ENCODE assay signal across 8 cellular contexts in the genomic region with DNA sequence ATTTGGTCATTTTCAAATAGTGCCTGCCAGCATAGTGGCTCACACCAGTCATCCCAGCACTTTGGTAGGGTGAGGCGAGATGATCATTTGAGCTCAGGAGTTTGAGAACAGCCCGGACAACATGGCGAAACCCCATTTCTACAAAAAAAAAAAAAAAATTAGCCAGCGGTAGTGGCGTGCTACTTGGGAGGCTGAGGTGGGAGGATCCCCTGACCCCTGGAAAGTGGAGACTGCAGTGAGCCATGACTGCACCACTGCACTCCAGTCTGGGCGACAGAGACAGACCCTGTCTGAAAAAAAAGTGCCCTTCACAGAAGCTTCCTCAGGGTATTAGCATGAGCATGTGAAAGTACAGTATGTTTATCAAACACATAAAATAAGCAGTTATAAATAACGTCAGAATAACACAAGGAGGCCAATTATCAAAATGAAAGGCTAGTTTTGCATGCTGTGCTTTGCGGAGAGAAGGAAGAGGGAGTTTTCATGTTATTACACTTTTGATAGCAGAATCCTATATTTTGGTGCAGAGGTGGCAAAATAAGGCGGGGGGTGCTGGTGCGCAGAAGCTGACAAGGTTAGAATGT. TPM values are rescaled to one million over a fixed set of nuclear protein-coding genes. Genes with fewer than 3 reads are reported as not detected.
DNase-seq lines count a peak whose midpoint lies in the region; ATAC-seq, FAIRE-seq and TF ChIP-seq lines count a peak whose summit lies in the region.

No MANE protein-coding gene starts in this region.

- peak overlapping the region; percentile 77 for H3K9ac ChIP-seq in HepG2 (ENCODE audit: insufficient read depth, low read depth, low read length)

- H3K36me3 ChIP-seq in adrenal gland (replicated peaks in 1 of 2) (peaks cover 0 to 19% of the 10 kb centered on the region in 2 donors), HepG2 (replicated peaks in 1 of 2; ENCODE audit: control insufficient read depth in 1 of 2, insufficient read depth in 2 of 2, low read length in 2 of 2) (peaks cover 8 to 20% of the 10 kb centered on the region in 2 experiments), upper lobe of left lung (peaks cover 0 to 24% (median 12%) of the 10 kb centered on the region in 4 donors)

- H3K4me3 ChIP-seq in adrenal gland, result peak overlapping the region in 2 of 4 donors; percentile 21 to 56
- peak overlapping the region; percentile 47 to 72 (median 69) for H3K4me3 ChIP-seq in HepG2 (replicated peaks in 1 of 3; ENCODE audit: insufficient read depth in 1 of 3, low read depth in 2 of 3, low read length in 3 of 3)
- peak overlapping the region; percentile 35 to 97 (median 78) for H3K4me3 ChIP-seq in upper lobe of left lung

- in situ Hi-C loops in HepG2 (cut with HindIII; ENCODE audit: extremely low pct_ligation_motif_present, low pct_unique_long_range_greater_than_20kb), result no loop called here

- ATAC-seq in HepG2 (no peak), upper lobe of left lung (ENCODE audit: low FRiP score in 2 of 2) (no peak)
- ATAC-seq in activated CD4-positive, CD25-positive, alpha-beta regulatory T cell treated with anti-CD3 and anti-CD28 coated beads, Interleukin-2, amount 50 U/mL, for 24 hours, result no peak

- H3K4me1 Mint-ChIP-seq in activated naive CD4-positive, alpha-beta T cell treated with anti-CD3 and anti-CD28 coated beads, Interleukin-2, amount 10 ng/mL, durations not matched to agents 7 days and 5 days, result peaks cover 58% of the 10 kb centered on the region

- H3K27me3 ChIP-seq in adrenal gland (no peaks in the 10 kb centered on the region), HepG2 (ENCODE audit: control insufficient read depth in 1 of 2, insufficient read depth in 2 of 2, low read length in 2 of 2) (no peaks in the 10 kb centered on the region; a peak in 1 of 5 replicates), upper lobe of left lung (no peaks in the 10 kb centered on the region)

- H3K4me2 ChIP-seq in HepG2 (ENCODE audit: low read depth, low read length), result peak overlapping the region; percentile 95

- H4K20me1 ChIP-seq in HepG2 (ENCODE audit: insufficient read depth, low read length), result no peaks in the 10 kb centered on the region

- WGBS in adrenal gland, 4 donors, result 28 to 43% (median 30%) methylated on average over 10 of the region's 10 CpGs
- WGBS in HepG2 (ENCODE audit: low lambda C conversion rate), result 53% methylated on average over 10 of the region's 10 CpGs
- WGBS in upper lobe of left lung, 2 donors, result 43 to 44% methylated on average over 10 of the region's 10 CpGs

- peak overlapping the region; percentile 93 for H2AFZ ChIP-seq in HepG2 (ENCODE audit: low read length)

- TF ChIP-seq POLR2A in adrenal gland (IDR thresholded peaks at IDR 0.05), result no peak
- no peak for TF ChIP-seq POLR2A in HepG2 (IDR thresholded peaks at IDR 0.05; ENCODE audit: insufficient read depth in 1 of 2, low read depth in 2 of 2, low read length in 2 of 2)
- TF ChIP-seq POLR2A in upper lobe of left lung (IDR thresholded peaks at IDR 0.05), result no peak

- H3K9me3 Mint-ChIP-seq in activated naive CD4-positive, alpha-beta T cell treated with anti-CD3 and anti-CD28 coated beads, Interleukin-2, amount 10 ng/mL, durations not matched to agents 7 days and 5 days, result no peaks in the 10 kb centered on the region

- TF ChIP-seq CTCF in adrenal gland (IDR thresholded peaks at IDR 0.05), result peak in 1 of 6 experiments; percentile 11
- TF ChIP-seq CTCF in HepG2 (CRISPR knock-in tag; IDR thresholded peaks at IDR 0.05), result no peak
- no peak for TF ChIP-seq CTCF in upper lobe of left lung (IDR thresholded peaks at IDR 0.05)

- peak overlapping the region; percentile 94 for H3K27ac Mint-ChIP-seq in activated naive CD4-positive, alpha-beta T cell treated with anti-CD3 and anti-CD28 coated beads, Interleukin-2, amount 10 ng/mL, durations not matched to agents 7 days and 5 days

- POLR2A ChIA-PET in HepG2 (lab: Yijun Ruan, JAX), result interaction anchor here (1.0 to 2.7 kb wide), 6 partner anchors 18 to 1696 kb away, joined by 3 to 20 read pairs (median 4); a partner anchor contains a TSS

- H3K27ac ChIP-seq in adrenal gland (peak overlapping the region; percentile 8 to 92 (median 91)), HepG2 (ENCODE audit: extremely low read length, insufficient read depth, low read length) (peak overlapping the region; percentile 85), upper lobe of left lung (peak overlapping the region; percentile 86 to 93 (median 89))

- TF ChIP-seq EP300 in HepG2 (IDR thresholded peaks at IDR 0.05; ENCODE audit: low read depth in 2 of 2, low read length in 2 of 2) (no peak), HepG2 (CRISPR knock-in tag; IDR thresholded peaks at IDR 0.05; ENCODE audit: borderline replicate concordance) (no peak), upper lobe of left lung (IDR thresholded peaks at IDR 0.05) (no peak)

- CTCF ChIA-PET in activated naive CD4-positive, alpha-beta T cell treated with anti-CD3 and anti-CD28 coated beads, Interleukin-2, amount 10 ng/mL, durations not matched to agents 7 days and 5 days (lab: Charles Lee), result interaction anchor here (1.3 kb wide), 1 partner anchor 39 kb away, joined by 3 read pairs; a partner anchor contains a TSS
- CTCF ChIA-PET in HepG2 (lab: Yijun Ruan, JAX; ENCODE audit: low intra/inter-chr PET ratio, low total read pairs), result no interaction called here

- BruUV-seq in HepG2 (replicated peaks; lab: Mats Ljungman, UMichigan), result TSS peak; percentile 93

- FAIRE-seq in HepG2 (lab: Jason Lieb, UNC), result no peak

- H3K79me2 ChIP-seq in HepG2 (ENCODE audit: insufficient read depth, low read length), result peaks cover 25% of the 10 kb centered on the region

- no peak for DNase-seq in activated naive CD4-positive, alpha-beta T cell treated with anti-CD3 and anti-CD28 coated beads, Interleukin-2, amount 10 ng/mL, durations not matched to agents 7 days and 5 days
- no peak for DNase-seq in activated naive CD4-positive, alpha-beta T cell treated with Interleukin-2 at 50 U/mL for 16 hours
- peak in 1 of 7 donors; percentile 32 for DNase-seq in adrenal gland
- no peak for DNase-seq in HepG2 (ENCODE audit: low spot score)
- no peak for DNase-seq in upper lobe of left lung
- DNase-seq in D341Med (ENCODE audit: low spot score), result no peak
- DNase-seq in posterior vena cava (ENCODE audit: low spot score), result no peak

- TF ChIP-seq RAD21 in HepG2 (CRISPR knock-in tag; IDR thresholded peaks at IDR 0.05), result no peak

- H3K9me3 ChIP-seq in adrenal gland (replicated peaks in 1 of 3), result no peaks in the 10 kb centered on the region
- H3K9me3 ChIP-seq in HepG2 (ENCODE audit: low read length), result no peaks in the 10 kb centered on the region
- no peaks in the 10 kb centered on the region for H3K9me3 ChIP-seq in upper lobe of left lung

- H3K4me3 Mint-ChIP-seq in activated naive CD4-positive, alpha-beta T cell treated with anti-CD3 and anti-CD28 coated beads, Interleukin-2, amount 10 ng/mL, durations not matched to agents 7 days and 5 days, result peak overlapping the region; percentile 96

- intact Hi-C loops in adrenal gland (cut with DNase I), result no loop called here
- intact Hi-C loops in HepG2 (cut with micrococcal nuclease; ENCODE audit: unreplicated experiment), result loop anchor here (1.0 to 10.0 kb wide), 3 partner anchors 38 to 293 kb away; a partner anchor contains a TSS
- intact Hi-C loops in posterior vena cava (cut with DNase I), result no loop called here

- H3K27me3 Mint-ChIP-seq in activated naive CD4-positive, alpha-beta T cell treated with anti-CD3 and anti-CD28 coated beads, Interleukin-2, amount 10 ng/mL, durations not matched to agents 7 days and 5 days, result peaks cover 3% of the 10 kb centered on the region

- H3K4me1 ChIP-seq in adrenal gland (replicated peaks in 1 of 2), result peaks cover 4 to 33% of the 10 kb centered on the region in 2 donors
- H3K4me1 ChIP-seq in HepG2 (ENCODE audit: insufficient read depth, low read length), result peaks cover 35% of the 10 kb centered on the region
- H3K4me1 ChIP-seq in upper lobe of left lung, result peaks cover 26 to 43% (median 31%) of the 10 kb centered on the region in 4 donors

- peaks cover 22% of the 10 kb centered on the region for H3K36me3 Mint-ChIP-seq in activated naive CD4-positive, alpha-beta T cell treated with anti-CD3 and anti-CD28 coated beads, Interleukin-2, amount 10 ng/mL, durations not matched to agents 7 days and 5 days

RNA-seq across cellular contexts. Expression of a gene that starts 0.8 kb away (rescaled TPM):
- total RNA-seq in adrenal gland (10 to 100 TPM; 22.7 to 38.3 (median 32.7) TPM), HepG2 (2016; rRNA removed; fragmentation: Illumina TruSeq; extraction: Trizol) (22.8 and 28.3 TPM in 2 replicates), upper lobe of left lung (10 to 100 TPM; 13.9 to 33.5 (median 27.6) TPM), posterior vena cava (10 to 100 TPM; 14.8 to 19.4 TPM)
- polyA plus RNA-seq in adrenal gland (10 to 100 TPM in 2 of 3 donors, 1 to 10 TPM in 1; 9.6 to 37.1 (median 12.3) TPM), HepG2 (2011; rRNA removed) (18.6 and 20.5 TPM in 2 replicates)
- 3.0 and 4.9 TPM in 2 replicates for total RNA-seq in HepG2 (2016; cell fraction: cytosol; rRNA removed; fragmentation: Illumina TruSeq; extraction: Trizol; ENCODE audit: low read depth)
- total RNA-seq in HepG2 (2016; cell fraction: insoluble cytoplasmic fraction; rRNA removed; fragmentation: Illumina TruSeq; extraction: Trizol), result 22.3 and 25.7 TPM in 2 replicates
- 9.3 and 9.4 TPM in 2 replicates for total RNA-seq in HepG2 (2016; cell fraction: membrane; rRNA removed; fragmentation: Illumina TruSeq; extraction: Trizol)
- 15.9 and 17.2 TPM in 2 replicates for total RNA-seq in HepG2 (2016; cell fraction: nucleus; rRNA removed; fragmentation: Illumina TruSeq; extraction: Trizol)
- polyA plus RNA-seq in HepG2 (2011; cell fraction: cytosol; rRNA removed), result 17.8 and 21.4 TPM in 2 replicates
- polyA plus RNA-seq in HepG2 (2011; cell fraction: nucleus; rRNA removed), result 10.4 and 11.1 TPM in 2 replicates
- polyA plus RNA-seq in HepG2 (2012), result 16.9 and 17.0 TPM in 2 replicates
- polyA plus RNA-seq in HepG2 (2016; cell fraction: cytosol; fragmentation: Illumina TruSeq; extraction: Trizol; ENCODE audit: low read depth), result 3.2 and 3.4 TPM in 2 replicates
- polyA plus RNA-seq in HepG2 (2016; cell fraction: insoluble cytoplasmic fraction; fragmentation: Illumina TruSeq; extraction: Trizol; ENCODE audit: low read depth), result 36.3 and 42.2 TPM in 2 replicates
- polyA plus RNA-seq in HepG2 (2016; cell fraction: membrane; fragmentation: Illumina TruSeq; extraction: Trizol; ENCODE audit: low read depth), result 5.7 and 6.4 TPM in 2 replicates
- polyA plus RNA-seq in HepG2 (2016; cell fraction: nucleus; fragmentation: Illumina TruSeq; extraction: Trizol; ENCODE audit: insufficient read depth, low read depth), result 25.8 and 28.6 TPM in 2 replicates
- polyA minus RNA-seq in HepG2 (2011; rRNA and poly(A)+ RNA removed; ENCODE audit: low replicate concordance), result 21.5 and 62.4 TPM in 2 replicates
- polyA minus RNA-seq in HepG2 (2011; cell fraction: cytosol; rRNA and poly(A)+ RNA removed), result 7.9 and 9.5 TPM in 2 replicates
- 14.0 and 16.2 TPM in 2 replicates for polyA minus RNA-seq in HepG2 (2011; cell fraction: nucleus; rRNA and poly(A)+ RNA removed)

RNA-seq across cellular contexts. Expression of a gene that starts 38.8 kb away (rescaled TPM):
- total RNA-seq in adrenal gland (10 to 100 TPM in 6 of 8 donors, 1 to 10 TPM in 2; 7.1 to 23.5 (median 16.4) TPM), HepG2 (2016; rRNA removed; fragmentation: Illumina TruSeq; extraction: Trizol) (1.4 and 1.6 TPM in 2 replicates), upper lobe of left lung (10 to 100 TPM; 11.5 to 17.9 (median 13.4) TPM), posterior vena cava (10 to 100 TPM; 16.8 to 21.0 TPM)
- polyA plus RNA-seq in adrenal gland (10 to 100 TPM in 1 of 3 donors, 1 to 10 TPM in 2; 6.1 to 23.7 (median 7.7) TPM), HepG2 (2011; rRNA removed) (1.7 and 2.0 TPM in 2 replicates)
- total RNA-seq in HepG2 (2016; cell fraction: cytosol; rRNA removed; fragmentation: Illumina TruSeq; extraction: Trizol; ENCODE audit: low read depth), result 0.71 TPM in 2 replicates
- total RNA-seq in HepG2 (2016; cell fraction: insoluble cytoplasmic fraction; rRNA removed; fragmentation: Illumina TruSeq; extraction: Trizol), result 1.9 and 2.4 TPM in 2 replicates
- 1.4 and 2.3 TPM in 2 replicates for total RNA-seq in HepG2 (2016; cell fraction: membrane; rRNA removed; fragmentation: Illumina TruSeq; extraction: Trizol)
- 2.0 and 2.2 TPM in 2 replicates for total RNA-seq in HepG2 (2016; cell fraction: nucleus; rRNA removed; fragmentation: Illumina TruSeq; extraction: Trizol)
- polyA plus RNA-seq in HepG2 (2011; cell fraction: cytosol; rRNA removed), result 0.46 and 0.91 TPM in 2 replicates
- 1.6 and 1.8 TPM in 2 replicates for polyA plus RNA-seq in HepG2 (2011; cell fraction: nucleus; rRNA removed)
- 2.7 and 4.0 TPM in 2 replicates for polyA plus RNA-seq in HepG2 (2012)
- 0.92 and 1.6 TPM in 2 replicates for polyA plus RNA-seq in HepG2 (2016; cell fraction: cytosol; fragmentation: Illumina TruSeq; extraction: Trizol; ENCODE audit: low read depth)
- 3.8 TPM in 2 replicates for polyA plus RNA-seq in HepG2 (2016; cell fraction: insoluble cytoplasmic fraction; fragmentation: Illumina TruSeq; extraction: Trizol; ENCODE audit: low read depth)
- 1.7 and 1.9 TPM in 2 replicates for polyA plus RNA-seq in HepG2 (2016; cell fraction: membrane; fragmentation: Illumina TruSeq; extraction: Trizol; ENCODE audit: low read depth)
- 3.4 and 3.5 TPM in 2 replicates for polyA plus RNA-seq in HepG2 (2016; cell fraction: nucleus; fragmentation: Illumina TruSeq; extraction: Trizol; ENCODE audit: insufficient read depth, low read depth)
- polyA minus RNA-seq in HepG2 (2011; rRNA and poly(A)+ RNA removed; ENCODE audit: low replicate concordance), result 0.16 and 0.44 TPM in 2 replicates
- polyA minus RNA-seq in HepG2 (2011; cell fraction: cytosol; rRNA and poly(A)+ RNA removed), result 0.69 and 0.97 TPM in 2 replicates
- polyA minus RNA-seq in HepG2 (2011; cell fraction: nucleus; rRNA and poly(A)+ RNA removed), result 2.1 and 3.9 TPM in 2 replicates
